Comparison of ENCODE assay signal across 10 cellular contexts in genomic region chr11:18750944-18751343, GRCh38. TPM values are rescaled to one million over a fixed set of nuclear protein-coding genes. Genes with fewer than 3 reads are reported as not detected.
"Had no signal": no experiment of that assay in that cellular context is flagged by ENCODE, and none has a peak within 500 bp of the region (broad histone marks: within the 10 kb centered on the region; RNA-seq: fewer than 3 reads in every experiment).

No MANE protein-coding gene starts in this region.

- H3K9ac ChIP-seq: GM23248 had no signal

- H3K9me3 Mint-ChIP-seq: H9, HFFc6 had no signal

- H3K4me3 Mint-ChIP-seq: H9, HFFc6 had no signal

- ATAC-seq: HCT116, K562 had no signal

- H3K27ac ChIP-seq: GM23248 had no signal

- H2AFZ ChIP-seq: GM23248 had no signal

- DNase-seq: GM23248, GOT3, H9, HFFc6, IMR-90 had no signal

- H3K4me3 ChIP-seq: GM23248, K562 had no signal

- H3K27ac Mint-ChIP-seq: H9, HFFc6 had no signal

- FAIRE-seq: H54, HTR-8/SVneo, K562 had no signal

RNA-seq across cellular contexts. Expression of gene IGSF22, which starts 25.0 kb away (rescaled TPM):
- total RNA-seq: GM23248, HFFc6, IMR-90, K562 had no signal
- polyA plus RNA-seq: GM23248, IMR-90, K562 had no signal

RNA-seq across cellular contexts. Expression of gene PTPN5, which starts 40.7 kb away (rescaled TPM):
- total RNA-seq: GM23248, HFFc6, HT-29, IMR-90, K562 had no signal
- polyA plus RNA-seq: GM23248, IMR-90, K562 had no signal
